In the genomic region with DNA sequence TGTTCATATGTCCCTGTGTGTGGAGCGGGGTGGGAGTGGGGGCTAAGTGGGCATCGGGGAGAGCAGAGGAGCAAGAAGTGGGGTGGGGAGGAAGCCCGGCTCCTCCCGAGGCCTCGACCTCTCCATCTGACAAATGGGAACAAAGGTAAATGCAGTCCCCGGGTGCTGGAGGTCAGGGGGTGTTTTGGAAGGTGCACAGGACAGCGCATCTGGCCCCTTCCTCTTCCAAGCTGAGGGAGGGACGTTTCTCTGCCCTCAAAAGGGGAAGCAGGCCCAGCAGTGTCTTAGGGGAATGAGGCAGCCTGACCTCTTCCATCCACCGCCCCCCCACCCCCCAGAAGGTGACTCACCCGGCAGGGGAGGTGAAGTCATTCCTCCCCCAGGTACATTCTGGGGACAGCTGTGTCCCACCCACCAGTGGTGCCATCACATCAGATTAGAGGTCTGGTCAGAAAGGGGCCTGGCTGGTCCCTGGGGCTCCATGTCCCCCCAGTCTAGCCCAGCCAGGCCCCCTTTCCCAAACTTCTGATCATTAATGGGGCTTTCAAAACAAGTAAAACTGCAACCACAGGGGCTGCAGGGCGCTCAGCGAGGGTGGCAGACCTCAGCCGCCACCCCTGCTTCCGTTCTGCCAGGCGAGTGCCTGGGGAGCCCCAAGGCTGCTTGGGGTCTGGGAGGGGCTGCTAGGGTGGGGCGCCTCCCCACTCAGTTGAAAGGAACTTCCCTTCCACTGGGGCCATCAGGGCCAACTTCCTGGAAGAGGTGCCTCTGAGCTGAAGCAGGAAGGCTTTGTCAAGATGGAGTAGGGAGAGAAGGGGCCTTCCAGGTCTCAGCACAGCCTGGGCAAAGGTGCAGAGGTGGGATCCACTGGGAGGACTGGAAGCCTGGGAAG, we compare ENCODE assay signal across 1 cellular context.
TF ChIP-seq lines count a peak whose summit lies in the region.

No MANE protein-coding gene starts in this region.

TF ChIP-seq in K562, 482 proteins besides CTCF, POLR2A, EP300 and RAD21 (continued from another document):
- TF ChIP-seq, protein P1, sequence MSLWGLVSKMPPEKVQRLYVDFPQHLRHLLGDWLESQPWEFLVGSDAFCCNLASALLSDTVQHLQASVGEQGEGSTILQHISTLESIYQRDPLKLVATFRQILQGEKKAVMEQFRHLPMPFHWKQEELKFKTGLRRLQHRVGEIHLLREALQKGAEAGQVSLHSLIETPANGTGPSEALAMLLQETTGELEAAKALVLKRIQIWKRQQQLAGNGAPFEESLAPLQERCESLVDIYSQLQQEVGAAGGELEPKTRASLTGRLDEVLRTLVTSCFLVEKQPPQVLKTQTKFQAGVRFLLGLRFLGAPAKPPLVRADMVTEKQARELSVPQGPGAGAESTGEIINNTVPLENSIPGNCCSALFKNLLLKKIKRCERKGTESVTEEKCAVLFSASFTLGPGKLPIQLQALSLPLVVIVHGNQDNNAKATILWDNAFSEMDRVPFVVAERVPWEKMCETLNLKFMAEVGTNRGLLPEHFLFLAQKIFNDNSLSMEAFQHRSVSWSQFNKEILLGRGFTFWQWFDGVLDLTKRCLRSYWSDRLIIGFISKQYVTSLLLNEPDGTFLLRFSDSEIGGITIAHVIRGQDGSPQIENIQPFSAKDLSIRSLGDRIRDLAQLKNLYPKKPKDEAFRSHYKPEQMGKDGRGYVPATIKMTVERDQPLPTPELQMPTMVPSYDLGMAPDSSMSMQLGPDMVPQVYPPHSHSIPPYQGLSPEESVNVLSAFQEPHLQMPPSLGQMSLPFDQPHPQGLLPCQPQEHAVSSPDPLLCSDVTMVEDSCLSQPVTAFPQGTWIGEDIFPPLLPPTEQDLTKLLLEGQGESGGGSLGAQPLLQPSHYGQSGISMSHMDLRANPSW (CRISPR knock-in tag; IDR thresholded peaks at IDR 0.05) = no peak
- TF ChIP-seq SMARCE1 (IDR thresholded peaks at IDR 0.05) (peak; percentile 93), RFX5 (IDR thresholded peaks at IDR 0.05; ENCODE audit: low read depth, low read length) (no peak), MYNN (IDR thresholded peaks at IDR 0.05) (peak; percentile 76), MYNN (CRISPR knock-in tag; IDR thresholded peaks at IDR 0.05) (no peak), SMARCA4 (IDR thresholded peaks at IDR 0.05) (peak; percentile 87), FOXM1 (IDR thresholded peaks at IDR 0.05; ENCODE audit: low read depth) (peak; percentile 54; the same call in 1 of the 2 replicates), FOXM1 (CRISPR knock-in tag; IDR thresholded peaks at IDR 0.05; ENCODE audit: low read depth) (no peak), ZNF23 (CRISPR knock-in tag; IDR thresholded peaks at IDR 0.05) (no peak), CCNT2 (IDR thresholded peaks at IDR 0.05; ENCODE audit: borderline replicate concordance, extremely low read depth, insufficient read length, low read depth, low read length) (no peak), ARID1B (IDR thresholded peaks at IDR 0.05) (peak; percentile 74), ZFX (CRISPR knock-in tag; IDR thresholded peaks at IDR 0.05) (0 out of 2 replicates have a peak, but pooled peaks have one; percentile 28), KLF16 (IDR thresholded peaks at IDR 0.05) (0 out of 2 replicates have a peak, but pooled peaks have one; percentile 23), NONO (IDR thresholded peaks at IDR 0.05; ENCODE audit: low read depth in 2 of 2, low read length in 1 of 2) (no peak), JUND (IDR thresholded peaks at IDR 0.05; ENCODE audit: borderline replicate concordance, low read depth, low read length) (peak; percentile 98), JUND (tag; IDR thresholded peaks at IDR 0.05; ENCODE audit: borderline replicate concordance, low read depth, low read length) (peak; percentile 89; the same call in 1 of the 3 replicates), TFAM (CRISPR knock-in tag; conservative IDR thresholded peaks at IDR 0.05) (no peak), SMARCA5 (IDR thresholded peaks at IDR 0.05) (peak; percentile 57), DPF2 (IDR thresholded peaks at IDR 0.05) (peak; percentile 86), FOSL1 (tag; conservative IDR thresholded peaks at IDR 0.05) (peak; percentile 94), PHF21A (IDR thresholded peaks at IDR 0.05; ENCODE audit: borderline replicate concordance, low read depth) (no peak), CHD4 (IDR thresholded peaks at IDR 0.05; ENCODE audit: insufficient read depth, insufficient replicate concordance, low read depth, low read length, poor library complexity, severe bottlenecking) (peak; percentile 60), KLF10 (CRISPR knock-in tag; IDR thresholded peaks at IDR 0.05) (no peak), CBFA2T2 (conservative IDR thresholded peaks at IDR 0.05) (peak; percentile 40; the same call in 1 of the 2 replicates), U2AF2 (optimal IDR thresholded peaks at IDR 0.05; ENCODE audit: low read depth, low read length) (no peak), SPI1 (IDR thresholded peaks at IDR 0.05; ENCODE audit: borderline replicate concordance, low read depth, low read length) (peak; percentile 85), TCF3 (CRISPR knock-in tag; IDR thresholded peaks at IDR 0.05) (peak; percentile 17; the same call in 1 of the 2 replicates), SMARCC2 (IDR thresholded peaks at IDR 0.05; ENCODE audit: low read depth) (peak; percentile 66; the same call in 1 of the 2 replicates), YY1 (IDR thresholded peaks at IDR 0.05; ENCODE audit: borderline replicate concordance in 1 of 3, control insufficient read depth in 1 of 3, extremely low read depth in 1 of 3, insufficient read depth in 3 of 3, insufficient read length in 1 of 3, insufficient replicate concordance in 2 of 3, low read depth in 1 of 3, low read length in 2 of 3) (no peak), KDM1A (IDR thresholded peaks at IDR 0.05) (peak; percentile 36 to 60; a peak in 3 of 4 replicates), MAZ (CRISPR knock-in tag; conservative IDR thresholded peaks at IDR 0.05 in 1 of 2, IDR thresholded peaks at IDR 0.05 in 1 of 2) (peak in 1 of 2 experiments; percentile 50; a peak in 1 of 4 replicates), PHB (CRISPR knock-in tag; IDR thresholded peaks at IDR 0.05) (no peak), CTBP1 (IDR thresholded peaks at IDR 0.05; ENCODE audit: borderline replicate concordance) (peak; percentile 59; the same call in 1 of the 2 replicates), POLR2H (tag; IDR thresholded peaks at IDR 0.05; ENCODE audit: low read depth) (no peak), ZNF436 (CRISPR knock-in tag; IDR thresholded peaks at IDR 0.05) (peak; percentile 68; the same call in 1 of the 2 replicates), ZNF263 (CRISPR knock-in tag; IDR thresholded peaks at IDR 0.05; ENCODE audit: borderline replicate concordance) (peak; percentile 30; the same call in 1 of the 2 replicates), RCOR1 (IDR thresholded peaks at IDR 0.05; ENCODE audit: borderline replicate concordance in 1 of 2, low read depth in 2 of 2, low read length in 2 of 2) (peak in 1 of 2 experiments; percentile 36; a peak in 1 of 4 replicates), ZFP36 (IDR thresholded peaks at IDR 0.05; ENCODE audit: low read depth, low read length, partially characterized antibody) (peak; percentile 97), ZEB2 (IDR thresholded peaks at IDR 0.05) (peak; percentile 80)
- TF ChIP-seq, protein P2, sequence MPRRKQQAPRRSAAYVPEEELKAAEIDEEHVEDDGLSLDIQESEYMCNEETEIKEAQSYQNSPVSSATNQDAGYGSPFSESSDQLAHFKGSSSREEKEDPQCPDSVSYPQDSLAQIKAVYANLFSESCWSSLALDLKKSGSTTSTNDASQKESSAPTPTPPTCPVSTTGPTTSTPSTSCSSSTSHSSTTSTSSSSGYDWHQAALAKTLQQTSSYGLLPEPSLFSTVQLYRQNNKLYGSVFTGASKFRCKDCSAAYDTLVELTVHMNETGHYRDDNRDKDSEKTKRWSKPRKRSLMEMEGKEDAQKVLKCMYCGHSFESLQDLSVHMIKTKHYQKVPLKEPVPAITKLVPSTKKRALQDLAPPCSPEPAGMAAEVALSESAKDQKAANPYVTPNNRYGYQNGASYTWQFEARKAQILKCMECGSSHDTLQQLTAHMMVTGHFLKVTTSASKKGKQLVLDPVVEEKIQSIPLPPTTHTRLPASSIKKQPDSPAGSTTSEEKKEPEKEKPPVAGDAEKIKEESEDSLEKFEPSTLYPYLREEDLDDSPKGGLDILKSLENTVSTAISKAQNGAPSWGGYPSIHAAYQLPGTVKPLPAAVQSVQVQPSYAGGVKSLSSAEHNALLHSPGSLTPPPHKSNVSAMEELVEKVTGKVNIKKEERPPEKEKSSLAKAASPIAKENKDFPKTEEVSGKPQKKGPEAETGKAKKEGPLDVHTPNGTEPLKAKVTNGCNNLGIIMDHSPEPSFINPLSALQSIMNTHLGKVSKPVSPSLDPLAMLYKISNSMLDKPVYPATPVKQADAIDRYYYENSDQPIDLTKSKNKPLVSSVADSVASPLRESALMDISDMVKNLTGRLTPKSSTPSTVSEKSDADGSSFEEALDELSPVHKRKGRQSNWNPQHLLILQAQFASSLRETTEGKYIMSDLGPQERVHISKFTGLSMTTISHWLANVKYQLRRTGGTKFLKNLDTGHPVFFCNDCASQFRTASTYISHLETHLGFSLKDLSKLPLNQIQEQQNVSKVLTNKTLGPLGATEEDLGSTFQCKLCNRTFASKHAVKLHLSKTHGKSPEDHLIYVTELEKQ (CRISPR knock-in tag; IDR thresholded peaks at IDR 0.05) = no peak
- TF ChIP-seq, protein P3, sequence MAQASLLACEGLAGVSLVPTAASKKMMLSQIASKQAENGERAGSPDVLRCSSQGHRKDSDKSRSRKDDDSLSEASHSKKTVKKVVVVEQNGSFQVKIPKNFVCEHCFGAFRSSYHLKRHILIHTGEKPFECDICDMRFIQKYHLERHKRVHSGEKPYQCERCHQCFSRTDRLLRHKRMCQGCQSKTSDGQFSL (CRISPR knock-in tag; IDR thresholded peaks at IDR 0.05) = peak; percentile 94
- TF ChIP-seq, protein P3 (tag; IDR thresholded peaks at IDR 0.05) = peak in 1 of 2 experiments; percentile 51; a peak in 1 of 4 replicates
- TF ChIP-seq, protein P4, sequence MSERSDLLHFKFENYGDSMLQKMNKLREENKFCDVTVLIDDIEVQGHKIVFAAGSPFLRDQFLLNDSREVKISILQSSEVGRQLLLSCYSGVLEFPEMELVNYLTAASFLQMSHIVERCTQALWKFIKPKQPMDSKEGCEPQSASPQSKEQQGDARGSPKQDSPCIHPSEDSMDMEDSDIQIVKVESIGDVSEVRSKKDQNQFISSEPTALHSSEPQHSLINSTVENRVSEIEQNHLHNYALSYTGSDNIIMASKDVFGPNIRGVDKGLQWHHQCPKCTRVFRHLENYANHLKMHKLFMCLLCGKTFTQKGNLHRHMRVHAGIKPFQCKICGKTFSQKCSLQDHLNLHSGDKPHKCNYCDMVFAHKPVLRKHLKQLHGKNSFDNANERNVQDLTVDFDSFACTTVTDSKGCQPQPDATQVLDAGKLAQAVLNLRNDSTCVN (CRISPR knock-in tag; IDR thresholded peaks at IDR 0.05) = no peak
- TF ChIP-seq, protein P5, sequence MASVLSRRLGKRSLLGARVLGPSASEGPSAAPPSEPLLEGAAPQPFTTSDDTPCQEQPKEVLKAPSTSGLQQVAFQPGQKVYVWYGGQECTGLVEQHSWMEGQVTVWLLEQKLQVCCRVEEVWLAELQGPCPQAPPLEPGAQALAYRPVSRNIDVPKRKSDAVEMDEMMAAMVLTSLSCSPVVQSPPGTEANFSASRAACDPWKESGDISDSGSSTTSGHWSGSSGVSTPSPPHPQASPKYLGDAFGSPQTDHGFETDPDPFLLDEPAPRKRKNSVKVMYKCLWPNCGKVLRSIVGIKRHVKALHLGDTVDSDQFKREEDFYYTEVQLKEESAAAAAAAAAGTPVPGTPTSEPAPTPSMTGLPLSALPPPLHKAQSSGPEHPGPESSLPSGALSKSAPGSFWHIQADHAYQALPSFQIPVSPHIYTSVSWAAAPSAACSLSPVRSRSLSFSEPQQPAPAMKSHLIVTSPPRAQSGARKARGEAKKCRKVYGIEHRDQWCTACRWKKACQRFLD (CRISPR knock-in tag; IDR thresholded peaks at IDR 0.05) = 0 out of 2 replicates have a peak, but pooled peaks have one; percentile 37
- TF ChIP-seq, protein P6, sequence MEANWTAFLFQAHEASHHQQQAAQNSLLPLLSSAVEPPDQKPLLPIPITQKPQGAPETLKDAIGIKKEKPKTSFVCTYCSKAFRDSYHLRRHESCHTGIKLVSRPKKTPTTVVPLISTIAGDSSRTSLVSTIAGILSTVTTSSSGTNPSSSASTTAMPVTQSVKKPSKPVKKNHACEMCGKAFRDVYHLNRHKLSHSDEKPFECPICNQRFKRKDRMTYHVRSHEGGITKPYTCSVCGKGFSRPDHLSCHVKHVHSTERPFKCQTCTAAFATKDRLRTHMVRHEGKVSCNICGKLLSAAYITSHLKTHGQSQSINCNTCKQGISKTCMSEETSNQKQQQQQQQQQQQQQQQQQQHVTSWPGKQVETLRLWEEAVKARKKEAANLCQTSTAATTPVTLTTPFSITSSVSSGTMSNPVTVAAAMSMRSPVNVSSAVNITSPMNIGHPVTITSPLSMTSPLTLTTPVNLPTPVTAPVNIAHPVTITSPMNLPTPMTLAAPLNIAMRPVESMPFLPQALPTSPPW (CRISPR knock-in tag; IDR thresholded peaks at IDR 0.05) = peak; percentile 86
